Comparison of ENCODE assay signal across 2 cellular contexts in genomic region chrX:103347682-103348397, GRCh38.
TF ChIP-seq lines count a peak whose summit lies in the region.

No MANE protein-coding gene starts in this region.

TF ChIP-seq in GM23338, 12 proteins besides CTCF, POLR2A, EP300 and RAD21 (continued from another document):
- peak; percentile 66 for TF ChIP-seq REST (IDR thresholded peaks at IDR 0.05; ENCODE audit: unreplicated experiment)

TF ChIP-seq in WTC11, 78 proteins besides CTCF, POLR2A, EP300 and RAD21 (continued from another document):
- no peak for TF ChIP-seq AR (CRISPR knock-in tag; IDR thresholded peaks at IDR 0.05)
- no peak for TF ChIP-seq ATF1 (CRISPR knock-in tag; IDR thresholded peaks at IDR 0.05)
- TF ChIP-seq MLX (CRISPR knock-in tag; IDR thresholded peaks at IDR 0.05) = no peak
- TF ChIP-seq GRHL2 (CRISPR knock-in tag; IDR thresholded peaks at IDR 0.05; ENCODE audit: insufficient replicate concordance, severe bottlenecking) = no peak
- TF ChIP-seq HMGA2 (CRISPR knock-in tag; IDR thresholded peaks at IDR 0.05) = no peak
- TF ChIP-seq ZNF281 (CRISPR knock-in tag; IDR thresholded peaks at IDR 0.05) = no peak
- TF ChIP-seq FOXP1 (CRISPR knock-in tag; IDR thresholded peaks at IDR 0.05; ENCODE audit: borderline replicate concordance) = no peak
- TF ChIP-seq GABPB1 (CRISPR knock-in tag; IDR thresholded peaks at IDR 0.05) = no peak
- TF ChIP-seq ZNF671 (CRISPR knock-in tag; IDR thresholded peaks at IDR 0.05) = no peak
- no peak for TF ChIP-seq FOXP4 (CRISPR knock-in tag; IDR thresholded peaks at IDR 0.05)
